ENCODE assay signal across 1 cellular context in the genomic region with DNA sequence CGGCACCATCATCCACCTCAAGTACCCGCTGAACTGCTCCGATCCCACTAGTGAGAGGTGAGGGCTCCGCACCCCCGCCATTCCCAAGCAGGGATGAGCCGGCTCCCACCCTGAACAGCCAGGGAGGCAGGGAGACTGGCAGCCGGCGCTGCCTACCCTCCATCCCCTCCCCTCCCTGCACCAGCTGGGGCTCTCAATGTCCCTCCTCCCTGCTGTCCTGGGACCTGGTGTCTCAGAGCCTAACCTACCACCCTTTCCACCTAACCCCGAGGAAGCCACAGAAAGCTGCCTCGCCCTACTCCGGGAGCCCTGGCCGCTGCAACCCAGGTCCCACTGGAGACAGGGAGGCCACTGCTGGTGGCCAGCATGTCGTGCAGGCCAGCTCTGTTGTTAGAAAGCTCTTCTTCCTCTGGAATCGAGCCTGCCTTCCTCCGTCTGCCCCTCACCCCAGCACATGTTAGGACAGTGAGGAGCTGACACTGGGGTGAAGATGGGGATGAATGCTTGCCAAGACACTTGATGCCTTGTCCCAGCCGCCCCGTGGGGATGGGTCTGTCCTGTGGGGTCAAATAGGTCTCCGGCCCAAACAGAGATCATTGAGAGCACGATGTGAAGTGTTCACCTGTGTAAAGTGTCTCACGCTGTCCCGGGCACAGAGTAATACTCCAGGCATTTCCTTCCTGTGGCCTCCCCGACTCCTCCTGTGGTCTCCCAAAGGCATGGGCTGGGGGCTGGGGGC.
TF ChIP-seq lines count a peak whose summit lies in the region.

No MANE protein-coding gene starts in this region.

TF ChIP-seq in WTC11, 78 proteins besides CTCF, POLR2A, EP300 and RAD21 (continued from another document):
- TF ChIP-seq, protein P1, sequence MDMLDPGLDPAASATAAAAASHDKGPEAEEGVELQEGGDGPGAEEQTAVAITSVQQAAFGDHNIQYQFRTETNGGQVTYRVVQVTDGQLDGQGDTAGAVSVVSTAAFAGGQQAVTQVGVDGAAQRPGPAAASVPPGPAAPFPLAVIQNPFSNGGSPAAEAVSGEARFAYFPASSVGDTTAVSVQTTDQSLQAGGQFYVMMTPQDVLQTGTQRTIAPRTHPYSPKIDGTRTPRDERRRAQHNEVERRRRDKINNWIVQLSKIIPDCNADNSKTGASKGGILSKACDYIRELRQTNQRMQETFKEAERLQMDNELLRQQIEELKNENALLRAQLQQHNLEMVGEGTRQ (CRISPR knock-in tag; IDR thresholded peaks at IDR 0.05), result no peak
